ENCODE assay signal across 23 cellular contexts in genomic region chr4:23922535-23923115, GRCh38. TPM values are rescaled to one million over a fixed set of nuclear protein-coding genes. Genes with fewer than 3 reads are reported as not detected.
"Had no signal": no experiment of that assay in that cellular context is flagged by ENCODE, and none has a peak within 500 bp of the region (broad histone marks: within the 10 kb centered on the region; RNA-seq: fewer than 3 reads in every experiment).

No MANE protein-coding gene starts in this region.

- H3K27ac Mint-ChIP-seq: activated CD8-positive, alpha-beta T cell treated with anti-CD3 and anti-CD28 coated beads for 36 hours; activated naive CD8-positive, alpha-beta T cell treated with anti-CD3 and anti-CD28 coated beads for 36 hours; activated T-helper 17 cell treated with anti-CD3 and anti-CD28 coated beads, Interleukin-2, amount 50 U/mL, for 72 hours; naive thymus-derived CD8-positive, alpha-beta T cell had no signal

- H3K36me3 ChIP-seq: esophagus muscularis mucosa, left lung, neutrophil, pancreas, tibial artery, uterus had no signal

- H3K79me2 ChIP-seq: hepatocyte had no signal

- H2AFZ ChIP-seq: hepatocyte had no signal

- H3K9me3 Mint-ChIP-seq: activated CD8-positive, alpha-beta T cell treated with anti-CD3 and anti-CD28 coated beads for 36 hours; activated naive CD8-positive, alpha-beta T cell treated with anti-CD3 and anti-CD28 coated beads for 36 hours had no signal

- H3K4me2 ChIP-seq: hepatocyte had no signal

- H3K27me3 Mint-ChIP-seq: activated CD8-positive, alpha-beta T cell treated with anti-CD3 and anti-CD28 coated beads for 36 hours; activated naive CD8-positive, alpha-beta T cell treated with anti-CD3 and anti-CD28 coated beads for 36 hours had no signal

- H3K27me3 ChIP-seq: esophagus muscularis mucosa, hepatocyte, left lung, neutrophil, pancreas, tibial artery, uterus had no signal

- H3K4me3 Mint-ChIP-seq: activated CD8-positive, alpha-beta T cell treated with anti-CD3 and anti-CD28 coated beads for 36 hours; activated naive CD8-positive, alpha-beta T cell treated with anti-CD3 and anti-CD28 coated beads for 36 hours; activated T-helper 17 cell treated with anti-CD3 and anti-CD28 coated beads, Interleukin-2, amount 50 U/mL, for 72 hours; naive thymus-derived CD8-positive, alpha-beta T cell had no signal

- H3K4me1 ChIP-seq: left lung, pancreas, tibial artery, uterus had no signal

- H3K27ac ChIP-seq: esophagus muscularis mucosa, hepatocyte, left lung, neutrophil, pancreas, tibial artery, uterus had no signal

- H3K36me3 Mint-ChIP-seq: activated naive CD8-positive, alpha-beta T cell treated with anti-CD3 and anti-CD28 coated beads for 36 hours; naive thymus-derived CD8-positive, alpha-beta T cell had no signal

- H3K9me3 ChIP-seq: esophagus muscularis mucosa, left lung, neutrophil, pancreas, tibial artery, uterus had no signal

- H3K4me3 ChIP-seq: esophagus muscularis mucosa, hepatocyte, left lung, pancreas, tibial artery, uterus had no signal

- H3K4me1 Mint-ChIP-seq: activated naive CD8-positive, alpha-beta T cell treated with anti-CD3 and anti-CD28 coated beads for 36 hours; activated T-helper 17 cell treated with anti-CD3 and anti-CD28 coated beads, Interleukin-2, amount 50 U/mL, for 72 hours; naive thymus-derived CD8-positive, alpha-beta T cell had no signal

- DNase-seq: activated CD4-positive, alpha-beta T cell treated with anti-CD3 and anti-CD28 coated beads for 48 hours; activated CD4-positive, CD25-positive, alpha-beta regulatory T cell; activated CD8-positive, alpha-beta T cell treated with anti-CD3 and anti-CD28 coated beads for 36 hours; activated naive CD4-positive, alpha-beta T cell; activated naive CD8-positive, alpha-beta T cell treated with anti-CD3 and anti-CD28 coated beads for 36 hours; activated T-cell treated with anti-CD3 and anti-CD28 coated beads, Interleukin-2, amount 50 U/mL, for 1 hour; amniotic stem cell; effector CD4-positive, alpha-beta T cell; left lung; naive thymus-derived CD8-positive, alpha-beta T cell; pancreas; stimulated activated CD4-positive, alpha-beta T cell treated with anti-CD3 and anti-CD28 coated beads, Interleukin-12 subunit alpha, Interleukin-12 subunit beta, amount 100 ng/mL, for 4 hours; stimulated activated CD4-positive, alpha-beta T cell treated with anti-CD3 and anti-CD28 coated beads, Interleukin-1b, Interleukin-23, amount 100 ng/mL, for 48 hours; stimulated activated CD8-positive, alpha-beta memory T cell treated with anti-CD3 and anti-CD28 coated beads, Interleukin-4, amount 100 ng/mL, for 48 hours; stimulated activated naive CD4-positive, alpha-beta T cell; T-helper 1 cell; T1000; tibial artery; uterus had no signal

RNA-seq across cellular contexts. Expression of gene PPARGC1A, which starts 32.8 kb away (rescaled TPM):
- total RNA-seq: activated CD8-positive, alpha-beta T cell treated with anti-CD3 and anti-CD28 coated beads for 36 hours; activated naive CD8-positive, alpha-beta T cell treated with anti-CD3 and anti-CD28 coated beads for 36 hours; activated T-helper 17 cell treated with anti-CD3 and anti-CD28 coated beads, Interleukin-2, amount 50 U/mL, for 72 hours; naive thymus-derived CD8-positive, alpha-beta T cell had no signal
